In genomic region chr19:6060600-6061391, GRCh38 we compare ENCODE assay signal across 1 cellular context.
TF ChIP-seq lines count a peak whose summit lies in the region.

No MANE protein-coding gene starts in this region.

TF ChIP-seq in K562, 482 proteins besides CTCF, POLR2A, EP300 and RAD21 (continued from another document and continues in another):
- TF ChIP-seq ZNF280A (IDR thresholded peaks at IDR 0.05; ENCODE audit: low read depth, partially characterized antibody): no peak
- peak; percentile 81 for TF ChIP-seq EGR1 (conservative IDR thresholded peaks at IDR 0.05)
- TF ChIP-seq MXI1 (IDR thresholded peaks at IDR 0.05; ENCODE audit: low read depth, low read length): no peak; the same call in 1 of the 2 replicates
- TF ChIP-seq ZNF23 (CRISPR knock-in tag; IDR thresholded peaks at IDR 0.05): no peak
- no peak for TF ChIP-seq ZNF444 (CRISPR knock-in tag; IDR thresholded peaks at IDR 0.05)
- peak; percentile 23; the same call in 1 of the 2 replicates for TF ChIP-seq EHMT2 (IDR thresholded peaks at IDR 0.05)
- peak; percentile 78 for TF ChIP-seq BRD9 (IDR thresholded peaks at IDR 0.05; ENCODE audit: low read depth, partially characterized antibody)
- no peak for TF ChIP-seq ZNF551 (CRISPR knock-in tag; IDR thresholded peaks at IDR 0.05)
- TF ChIP-seq NUFIP1 (IDR thresholded peaks at IDR 0.05; ENCODE audit: partially characterized antibody): peak; percentile 33
- TF ChIP-seq THAP12 (CRISPR knock-in tag; IDR thresholded peaks at IDR 0.05): no peak
- 0 out of 2 replicates have a peak, but pooled peaks have one; percentile 61 for TF ChIP-seq ZNF197 (CRISPR knock-in tag; IDR thresholded peaks at IDR 0.05; ENCODE audit: low read depth)
- TF ChIP-seq XRCC3 (IDR thresholded peaks at IDR 0.05): no peak
- peak; percentile 71; the same call in 1 of the 2 replicates for TF ChIP-seq ZNF431 (CRISPR knock-in tag; IDR thresholded peaks at IDR 0.05)
- peak; percentile 68 for TF ChIP-seq MTA2 (IDR thresholded peaks at IDR 0.05; ENCODE audit: low read depth)
- peak; percentile 99 for TF ChIP-seq SMARCE1 (IDR thresholded peaks at IDR 0.05)
- TF ChIP-seq ZEB2 (IDR thresholded peaks at IDR 0.05): peak; percentile 99
- no peak for TF ChIP-seq PBX2 (CRISPR knock-in tag; IDR thresholded peaks at IDR 0.05; ENCODE audit: low read depth)
- peak; percentile 73 for TF ChIP-seq PBX2 (tag; conservative IDR thresholded peaks at IDR 0.05; ENCODE audit: low read depth)
- no peak for TF ChIP-seq POLR3G (IDR thresholded peaks at IDR 0.05; ENCODE audit: extremely low read depth, insufficient read length, insufficient replicate concordance)
- no peak for TF ChIP-seq ZBTB8A (IDR thresholded peaks at IDR 0.05; ENCODE audit: partially characterized antibody)
- peak; percentile 72 to 89; a peak in 2 of 4 replicates for TF ChIP-seq ARNT (IDR thresholded peaks at IDR 0.05)
- TF ChIP-seq MNT (conservative IDR thresholded peaks at IDR 0.05): peak; percentile 91 to 95
- TF ChIP-seq MLX (CRISPR knock-in tag; conservative IDR thresholded peaks at IDR 0.05): no peak; a peak in 1 of 4 replicates
- no peak for TF ChIP-seq ZNF717 (CRISPR knock-in tag; IDR thresholded peaks at IDR 0.05)
- TF ChIP-seq SAFB2 (IDR thresholded peaks at IDR 0.05; ENCODE audit: borderline replicate concordance, low read depth, low read length, severe bottlenecking): no peak
- peak; percentile 77 to 88 for TF ChIP-seq TRIM24 (IDR thresholded peaks at IDR 0.05)
- TF ChIP-seq RBM22 (IDR thresholded peaks at IDR 0.05; ENCODE audit: low read depth, low read length, poor library complexity, severe bottlenecking): no peak
- no peak for TF ChIP-seq ARID2 (IDR thresholded peaks at IDR 0.05)
- TF ChIP-seq TSC22D4 (tag; IDR thresholded peaks at IDR 0.05): no peak
- no peak; the same call in 1 of the 2 replicates for TF ChIP-seq ZNF511 (CRISPR knock-in tag; IDR thresholded peaks at IDR 0.05)
- TF ChIP-seq TBP (optimal IDR thresholded peaks at IDR 0.05; ENCODE audit: low read depth, low read length): peak; percentile 29
- TF ChIP-seq ZKSCAN1 (IDR thresholded peaks at IDR 0.05; ENCODE audit: low read depth, low read length): 0 out of 2 replicates have a peak, but pooled peaks have one; percentile 27
- TF ChIP-seq BCL6 (CRISPR knock-in tag; IDR thresholded peaks at IDR 0.05): no peak
- TF ChIP-seq ZNF518B (CRISPR knock-in tag; IDR thresholded peaks at IDR 0.05): no peak
- no peak for TF ChIP-seq PREB (CRISPR knock-in tag; IDR thresholded peaks at IDR 0.05)
- TF ChIP-seq PATZ1 (CRISPR knock-in tag; IDR thresholded peaks at IDR 0.05; ENCODE audit: borderline replicate concordance): no peak
- peak; percentile 59; the same call in 1 of the 2 replicates for TF ChIP-seq SP1 (CRISPR knock-in tag; IDR thresholded peaks at IDR 0.05)
- no peak for TF ChIP-seq TCFL5 (CRISPR knock-in tag; conservative IDR thresholded peaks at IDR 0.05)
- TF ChIP-seq NEUROD1 (IDR thresholded peaks at IDR 0.05; ENCODE audit: borderline replicate concordance, low read depth, low read length, partially characterized antibody): peak; percentile 91
- TF ChIP-seq NCOA1 (IDR thresholded peaks at IDR 0.05; ENCODE audit: low read depth): peak; percentile 82; the same call in 1 of the 2 replicates
- TF ChIP-seq ILK (tag; IDR thresholded peaks at IDR 0.05; ENCODE audit: borderline replicate concordance, low read depth): no peak
- TF ChIP-seq ZNF561 (CRISPR knock-in tag; conservative IDR thresholded peaks at IDR 0.05): no peak
- TF ChIP-seq NCOA2 (IDR thresholded peaks at IDR 0.05; ENCODE audit: partially characterized antibody in 2 of 2): peak in 1 of 2 experiments; percentile 70
- TF ChIP-seq RBBP5 (IDR thresholded peaks at IDR 0.05; ENCODE audit: borderline replicate concordance, insufficient read depth, low read length, poor library complexity, severe bottlenecking): peak; percentile 46
- no peak for TF ChIP-seq GTF2A2 (tag; IDR thresholded peaks at IDR 0.05)
- TF ChIP-seq DLX4 (CRISPR knock-in tag; IDR thresholded peaks at IDR 0.05): no peak
- no peak for TF ChIP-seq ZNF408 (CRISPR knock-in tag; IDR thresholded peaks at IDR 0.05; ENCODE audit: low read depth)
- 0 out of 2 replicates have a peak, but pooled peaks have one; percentile 44 for TF ChIP-seq ERF (CRISPR knock-in tag; IDR thresholded peaks at IDR 0.05)
- no peak for TF ChIP-seq HINFP (tag; conservative IDR thresholded peaks at IDR 0.05; ENCODE audit: low read depth)
